8 cellular contexts compared by ENCODE assay signal in genomic region chr3:52153389-52154096, GRCh38. TPM values are rescaled to one million over a fixed set of nuclear protein-coding genes. Genes with fewer than 3 reads are reported as not detected.
DNase-seq lines count a peak whose midpoint lies in the region; ATAC-seq, FAIRE-seq and TF ChIP-seq lines count a peak whose summit lies in the region.

No MANE protein-coding gene starts in this region.

- H3K4me1 ChIP-seq in A549 (peaks cover 10% of the 10 kb centered on the region; the same call in 2 of the 3 replicates), Panc1 (ENCODE audit: control insufficient read depth, insufficient read depth, low read length) (peaks cover 8% of the 10 kb centered on the region), mesodermal cell (ENCODE audit: control insufficient read depth, insufficient read depth, low read length, poor library complexity, severe bottlenecking) (peaks cover 12% of the 10 kb centered on the region)

- H3K4me2 ChIP-seq in A549, result peak overlapping the region; percentile 74

- POLR2A ChIA-PET in A549 (lab: Yijun Ruan, JAX), result interaction anchor here (0.9 to 1.5 kb wide), 4 partner anchors 14 to 1585 kb away, joined by 3 to 9 read pairs (median 4); partner anchors contain the start of genes HEMK1, RPL29 and WDR82
- POLR2A ChIA-PET in Panc1 (lab: Charles Lee), result no interaction called here

- H3K36me3 ChIP-seq in Panc1 (ENCODE audit: control insufficient read depth, insufficient read depth, low read length), result no peaks in the 10 kb centered on the region
- H3K36me3 ChIP-seq in mesodermal cell (ENCODE audit: control insufficient read depth, insufficient read depth, low read length), result peaks cover 27% of the 10 kb centered on the region

- TF ChIP-seq CTCF in A549 (IDR thresholded peaks at IDR 0.05) (no peak), GM10266 (IDR thresholded peaks at IDR 0.05; ENCODE audit: control insufficient read depth, insufficient read depth, low read depth, missing control alignments) (no peak), Panc1 (IDR thresholded peaks at IDR 0.05) (no peak)

- BruUV-seq in Panc1 (replicated peaks; lab: Mats Ljungman, UMichigan), result no TSS peak

- in situ Hi-C loops in Panc1 (cut with HindIII; ENCODE audit: low pct_unique_long_range_greater_than_20kb, low sequenced_read_pairs), result no loop called here

- H3K27ac ChIP-seq in A549 (peak overlapping the region; percentile 90 to 94), Panc1 (ENCODE audit: low read length) (peak overlapping the region; percentile 83), mesodermal cell (ENCODE audit: low read depth, low read length, severe bottlenecking) (peak overlapping the region; percentile 88)

- intact Hi-C loops in Panc1 (cut with micrococcal nuclease; ENCODE audit: unreplicated experiment), result no loop called here

- no peak for TF ChIP-seq RAD21 in A549 (conservative IDR thresholded peaks at IDR 0.05 in 1 of 2, IDR thresholded peaks at IDR 0.05 in 1 of 2)

- H3K27me3 ChIP-seq in Panc1 (ENCODE audit: control insufficient read depth, insufficient read depth, low read length), result no peaks in the 10 kb centered on the region

- peak overlapping the region; percentile 79 for H3K4me3 ChIP-seq in A549
- peak overlapping the region; percentile 78 to 79 for H3K4me3 ChIP-seq in Panc1 (ENCODE audit: low read depth in 2 of 2, low read length in 2 of 2)
- peak overlapping the region; percentile 86 for H3K4me3 ChIP-seq in mesodermal cell (ENCODE audit: extremely low read depth, insufficient read depth, low read length, poor library complexity, severe bottlenecking)

- TF ChIP-seq POLR2A in A549 (IDR thresholded peaks at IDR 0.05; ENCODE audit: low read length), result no peak

- ATAC-seq in A549, result peak; percentile 51 to 55
- ATAC-seq in HG03460 (IDR thresholded peaks at IDR 0.05; ENCODE audit: unreplicated experiment), result peak; percentile 9
- peak; percentile 25 for ATAC-seq in Panc1

- CTCF ChIA-PET in A549 (lab: Yijun Ruan, JAX) (interaction anchor here (0.9 to 1.9 kb wide), 6 partner anchors 9 to 212 kb away, joined by 3 to 8 read pairs (median 4); partner anchors contain the start of genes PARP3 and RRP9), Panc1 (lab: Charles Lee) (interaction anchor here (0.6 kb wide), 1 partner anchor 240 kb away, joined by 5 read pairs; no protein-coding TSS in a partner anchor)

- WGBS in A549 (ENCODE audit: missing lambda C conversion rate), result 8% methylated on average over 14 of the region's 18 CpGs
- WGBS in mesodermal cell (ENCODE audit: insufficient coverage in 2 of 2), 2 experiments, result 6 to 9% methylated on average over 13 to 17 of the region's 18 CpGs

- FAIRE-seq in A549 (lab: Jason Lieb, UNC), result no peak

- TF ChIP-seq EP300 in A549 (IDR thresholded peaks at IDR 0.05), result no peak

- DNase-seq in A549 (ENCODE audit: low read depth in 1 of 2, low spot score in 1 of 2) (peak; percentile 25 to 43), GM10266 (ENCODE audit: extremely low spot score) (peak; percentile 33), Panc1 (ENCODE audit: low read depth, low spot score) (no peak), dermis blood vessel endothelial cell (peak; percentile 20), T-helper 9 cell (no peak), GF-D8 (lab: John Stamatoyannopoulos, UW) (no peak)

- H3K9me3 ChIP-seq in A549 (no peaks in the 10 kb centered on the region), Panc1 (ENCODE audit: control insufficient read depth, insufficient read depth, low read depth, low read length) (no peaks in the 10 kb centered on the region), mesodermal cell (ENCODE audit: control insufficient read depth, low read length) (no peaks in the 10 kb centered on the region)

TF ChIP-seq in A549, 52 proteins besides CTCF, POLR2A, EP300 and RAD21 (continues in another document):
- no peak for TF ChIP-seq MAZ (IDR thresholded peaks at IDR 0.05; ENCODE audit: borderline replicate concordance, low read depth, low read length)
- TF ChIP-seq BHLHE40 (IDR thresholded peaks at IDR 0.05; ENCODE audit: low read depth, low read length), result no peak
- no peak for TF ChIP-seq HMGXB4 (CRISPR knock-in tag; IDR thresholded peaks at IDR 0.05; ENCODE audit: borderline replicate concordance)
- no peak for TF ChIP-seq REST (IDR thresholded peaks at IDR 0.05)
- TF ChIP-seq GATA3 (IDR thresholded peaks at IDR 0.05; ENCODE audit: borderline replicate concordance), result no peak
- no peak for TF ChIP-seq ZSCAN20 (CRISPR knock-in tag; IDR thresholded peaks at IDR 0.05)
- no peak for TF ChIP-seq CBX8 (IDR thresholded peaks at IDR 0.05)
- TF ChIP-seq FOXS1 (CRISPR knock-in tag; IDR thresholded peaks at IDR 0.05), result no peak
- no peak for TF ChIP-seq USF2 (IDR thresholded peaks at IDR 0.05)
- no peak for TF ChIP-seq RFX5 (IDR thresholded peaks at IDR 0.05)
- TF ChIP-seq MAX (IDR thresholded peaks at IDR 0.05), result no peak
- no peak for TF ChIP-seq PHF8 (IDR thresholded peaks at IDR 0.05; ENCODE audit: borderline replicate concordance, low read depth)
- no peak for TF ChIP-seq RNF2 (IDR thresholded peaks at IDR 0.05; ENCODE audit: borderline replicate concordance, low read depth)
- TF ChIP-seq SREBF2 (IDR thresholded peaks at IDR 0.05), result no peak
- no peak for TF ChIP-seq CHD2 (IDR thresholded peaks at IDR 0.05; ENCODE audit: low read length, partially characterized antibody)

RNA-seq across cellular contexts. Expression of gene POC1A, which starts 0.7 kb away (rescaled TPM):
- polyA plus RNA-seq in A549 (2011; rRNA removed) (9.4 and 9.8 TPM in 2 replicates), A549 (2017; fragmentation: RNase III; extraction: RNeasy Plus Mini Kit Qiagen cat#74134 plus additional on column Dnase treatment) (13.8 to 14.9 TPM (median 14.1 TPM) in 3 replicates)
- polyA plus RNA-seq in A549 (2012; cell fraction: cytosol; rRNA removed), result 19.3 and 25.2 TPM in 2 replicates
- 20.5 and 22.4 TPM in 2 replicates for polyA plus RNA-seq in A549 (2012; cell fraction: nucleus; rRNA removed)
- polyA minus RNA-seq in A549 (2011; rRNA and poly(A)+ RNA removed), result 21.6 and 23.1 TPM in 2 replicates
- total RNA-seq in Panc1 (2021; ENCODE audit: unreplicated experiment) (25.7 TPM), dermis blood vessel endothelial cell (3.7 and 17.6 TPM in 2 replicates)
- polyA plus RNA-seq in Panc1 (2012; ENCODE audit: insufficient read length), result 17.1 TPM
- 15.7 TPM for polyA plus RNA-seq in mesodermal cell (2013, experiment 1 of 2)
- 14.9 TPM for polyA plus RNA-seq in mesodermal cell (2013, experiment 2 of 2)

RNA-seq across cellular contexts. Expression of gene ALAS1, which starts 44.4 kb away (rescaled TPM):
- 59.7 and 63.7 TPM in 2 replicates for polyA plus RNA-seq in A549 (2011; rRNA removed)
- 69.1 and 77.6 TPM in 2 replicates for polyA plus RNA-seq in A549 (2012; cell fraction: cytosol; rRNA removed)
- polyA plus RNA-seq in A549 (2012; cell fraction: nucleus; rRNA removed), result 108 and 109 TPM in 2 replicates
- polyA plus RNA-seq in A549 (2017; fragmentation: RNase III; extraction: RNeasy Plus Mini Kit Qiagen cat#74134 plus additional on column Dnase treatment), result 50.5 to 56.8 TPM (median 53.9 TPM) in 3 replicates
- polyA minus RNA-seq in A549 (2011; rRNA and poly(A)+ RNA removed), result 48.5 and 50.9 TPM in 2 replicates
- total RNA-seq in Panc1 (2021; ENCODE audit: unreplicated experiment), result 89.4 TPM
- polyA plus RNA-seq in Panc1 (2012; ENCODE audit: insufficient read length), result 80.4 TPM
- 41.0 and 51.7 TPM in 2 replicates for total RNA-seq in dermis blood vessel endothelial cell
- 62.2 TPM for polyA plus RNA-seq in mesodermal cell (2013, experiment 1 of 2)
- polyA plus RNA-seq in mesodermal cell (2013, experiment 2 of 2), result 53.6 TPM

Comparison
In these comparisons a context has a peak if more than half of its experiments do, and no peak if none do; other contexts are left out.
1. DNase-seq: peak in A549 (2 of 2), GM10266 (single experiment) and dermis blood vessel endothelial cell (single experiment); none in Panc1 (single experiment), T-helper 9 cell (single experiment) and GF-D8 (single experiment).
2. Peak in every context shown above with its lines, with median percentiles within 50 percentile points of each other: ATAC-seq, H3K27ac ChIP-seq and H3K4me3 ChIP-seq.